In genomic region chr9:89820337-89820736, GRCh38 we compare ENCODE assay signal across 22 cellular contexts.
"Had no signal": no experiment of that assay in that cellular context is flagged by ENCODE, and none has a peak within 500 bp of the region (broad histone marks: within the 10 kb centered on the region; RNA-seq: fewer than 3 reads in every experiment).

No MANE protein-coding gene starts in this region.

- H3K4me1 ChIP-seq: breast epithelium had no signal

- DNase-seq: activated B cell treated with CpG ODN at 0.5 μM for 24 hours; activated CD4-positive, alpha-beta T cell treated with anti-CD3 and anti-CD28 coated beads for 1 hour; activated CD4-positive, alpha-beta T cell treated with anti-CD3 and anti-CD28 coated beads, Interleukin-2, amount 10 ng/mL, durations not matched to agents 24 days and 14 days; activated CD4-positive, alpha-beta T cell treated with anti-CD3 and anti-CD28 coated beads, Interleukin-2, amount 50 U/mL, for 48 hours; activated gamma-delta T cell treated with Interleukin-2 at 50 U/mL for 16 hours; activated naive CD4-positive, alpha-beta T cell treated with anti-CD3 and anti-CD28 coated beads, Interleukin-2, amount 10 ng/mL, durations not matched to agents 7 days and 5 days; activated T-cell treated with anti-CD3 and anti-CD28 coated beads for 4 hours; activated T-cell treated with anti-CD3 and anti-CD28 coated beads, Interleukin-2, amount 50 U/mL, for 48 hours; aorta; central memory CD4-positive, alpha-beta T cell; KG1; NCI-H1048; NCI-H2029; NCI-H2107; NCI-H2171 treated with DMSO at 0.1 percent for 48 hours; NCI-H526 treated with DMSO at 0.1 percent for 48 hours; NCI-H82; SIG-M5; T-helper 17 cell; T1000 had no signal

- H3K27ac ChIP-seq: breast epithelium had no signal

- ATAC-seq: T-helper 17 cell had no signal

- H3K9me3 ChIP-seq: breast epithelium had no signal

- H3K36me3 ChIP-seq: breast epithelium had no signal

- H3K4me3 ChIP-seq: breast epithelium had no signal

- FAIRE-seq: TTC549 had no signal
